In genomic region chr9:89937051-89937450, GRCh38 we compare ENCODE assay signal across 1 cellular context.
TF ChIP-seq lines count a peak whose summit lies in the region.

No MANE protein-coding gene starts in this region.

TF ChIP-seq in HepG2, 621 proteins besides CTCF, POLR2A, EP300 and RAD21 (continued from another document):
- no peak for TF ChIP-seq NFAT5 (CRISPR knock-in tag; IDR thresholded peaks at IDR 0.05)
TF ChIP-seq in HepG2: peak in this region for 0.
